ENCODE assay signal across 21 cellular contexts in genomic region chr2:98572211-98572610, GRCh38.
"Had no signal": no experiment of that assay in that cellular context is flagged by ENCODE, and none has a peak within 500 bp of the region (broad histone marks: within the 10 kb centered on the region; RNA-seq: fewer than 3 reads in every experiment).

No MANE protein-coding gene starts in this region.

- H3K4me3 Mint-ChIP-seq: activated CD4-positive, alpha-beta memory T cell treated with anti-CD3 and anti-CD28 coated beads for 36 hours; activated CD4-positive, alpha-beta T cell treated with anti-CD3 and anti-CD28 coated beads for 36 hours; activated CD4-positive, alpha-beta T cell treated with anti-CD3 and anti-CD28 coated beads, Interleukin-2, amount 10 ng/mL, durations not matched to agents 24 days and 14 days; activated CD8-positive, alpha-beta memory T cell treated with anti-CD3 and anti-CD28 coated beads, Interleukin-2, amount 10 ng/mL, durations not matched to agents 7 days and 5 days; activated CD8-positive, alpha-beta T cell treated with anti-CD3 and anti-CD28 coated beads, Interleukin-2, amount 10 ng/mL, durations not matched to agents 7 days and 5 days; activated naive CD4-positive, alpha-beta T cell treated with anti-CD3 and anti-CD28 coated beads, Interleukin-2, amount 50 U/mL, for 24 hours; activated naive CD8-positive, alpha-beta T cell treated with anti-CD3 and anti-CD28 coated beads, Interleukin-2, amount 10 ng/mL, durations not matched to agents 7 days and 5 days; activated T-helper 1 cell treated with anti-CD3 and anti-CD28 coated beads, Interleukin-12 subunit alpha, Interleukin-12 subunit beta, Interleukin-2, Interleukin-4 antibody, amounts not matched to agents 30 ng/mL and 10 ng/mL and 1 ng/mL, durations not matched to agents 14 hours and 24 hours and 36 hours; endodermal cell had no signal

- H3K4me1 Mint-ChIP-seq: activated CD4-positive, alpha-beta T cell treated with anti-CD3 and anti-CD28 coated beads for 36 hours; activated CD4-positive, alpha-beta T cell treated with anti-CD3 and anti-CD28 coated beads, Interleukin-2, amount 10 ng/mL, durations not matched to agents 24 days and 14 days; activated CD8-positive, alpha-beta memory T cell treated with anti-CD3 and anti-CD28 coated beads, Interleukin-2, amount 10 ng/mL, durations not matched to agents 7 days and 5 days; activated naive CD4-positive, alpha-beta T cell treated with anti-CD3 and anti-CD28 coated beads, Interleukin-2, amount 50 U/mL, for 24 hours; endodermal cell had no signal

- H3K9me3 Mint-ChIP-seq: activated CD4-positive, alpha-beta memory T cell treated with anti-CD3 and anti-CD28 coated beads for 36 hours; activated CD4-positive, alpha-beta T cell treated with anti-CD3 and anti-CD28 coated beads, Interleukin-2, amount 10 ng/mL, durations not matched to agents 24 days and 14 days; activated naive CD4-positive, alpha-beta T cell treated with anti-CD3 and anti-CD28 coated beads, Interleukin-2, amount 50 U/mL, for 24 hours; activated naive CD8-positive, alpha-beta T cell treated with anti-CD3 and anti-CD28 coated beads, Interleukin-2, amount 10 ng/mL, durations not matched to agents 7 days and 5 days; activated T-helper 1 cell treated with anti-CD3 and anti-CD28 coated beads, Interleukin-12 subunit alpha, Interleukin-12 subunit beta, Interleukin-2, Interleukin-4 antibody, amounts not matched to agents 30 ng/mL and 10 ng/mL and 1 ng/mL, durations not matched to agents 14 hours and 24 hours and 36 hours; endodermal cell had no signal

- H3K27ac Mint-ChIP-seq: activated CD4-positive, alpha-beta memory T cell treated with anti-CD3 and anti-CD28 coated beads for 36 hours; activated CD4-positive, alpha-beta T cell treated with anti-CD3 and anti-CD28 coated beads for 36 hours; activated CD4-positive, alpha-beta T cell treated with anti-CD3 and anti-CD28 coated beads, Interleukin-2, amount 10 ng/mL, durations not matched to agents 24 days and 14 days; activated CD8-positive, alpha-beta memory T cell treated with anti-CD3 and anti-CD28 coated beads, Interleukin-2, amount 10 ng/mL, durations not matched to agents 7 days and 5 days; activated CD8-positive, alpha-beta T cell treated with anti-CD3 and anti-CD28 coated beads, Interleukin-2, amount 10 ng/mL, durations not matched to agents 7 days and 5 days; activated naive CD4-positive, alpha-beta T cell treated with anti-CD3 and anti-CD28 coated beads, Interleukin-2, amount 50 U/mL, for 24 hours; activated naive CD8-positive, alpha-beta T cell treated with anti-CD3 and anti-CD28 coated beads, Interleukin-2, amount 10 ng/mL, durations not matched to agents 7 days and 5 days; activated T-helper 1 cell treated with anti-CD3 and anti-CD28 coated beads, Interleukin-12 subunit alpha, Interleukin-12 subunit beta, Interleukin-2, Interleukin-4 antibody, amounts not matched to agents 30 ng/mL and 10 ng/mL and 1 ng/mL, durations not matched to agents 14 hours and 24 hours and 36 hours; endodermal cell had no signal

- ATAC-seq: activated CD4-positive, alpha-beta T cell treated with anti-CD3 and anti-CD28 coated beads for 36 hours; activated CD8-positive, alpha-beta memory T cell treated with anti-CD3 and anti-CD28 coated beads, Interleukin-2, amount 10 ng/mL, durations not matched to agents 7 days and 5 days; activated CD8-positive, alpha-beta T cell treated with anti-CD3 and anti-CD28 coated beads, Interleukin-2, amount 10 ng/mL, durations not matched to agents 7 days and 5 days; esophagus mucosa had no signal

- DNase-seq: activated CD4-positive, alpha-beta memory T cell treated with anti-CD3 and anti-CD28 coated beads for 36 hours; activated CD4-positive, alpha-beta T cell treated with anti-CD3 and anti-CD28 coated beads for 36 hours; activated CD4-positive, alpha-beta T cell treated with anti-CD3 and anti-CD28 coated beads, Interleukin-2, amount 10 ng/mL, durations not matched to agents 24 days and 14 days; activated CD4-positive, CD25-positive, alpha-beta regulatory T cell; activated CD4-positive, CD25-positive, alpha-beta regulatory T cell treated with anti-CD3 and anti-CD28 coated beads, Interleukin-2, amount 50 U/mL, for 72 hours; activated CD8-positive, alpha-beta memory T cell treated with anti-CD3 and anti-CD28 coated beads, Interleukin-2, amount 10 ng/mL, durations not matched to agents 7 days and 5 days; activated CD8-positive, alpha-beta memory T cell treated with anti-CD3 and anti-CD28 coated beads, Interleukin-2, amount 50 U/mL, for 4 hours; activated CD8-positive, alpha-beta T cell treated with anti-CD3 and anti-CD28 coated beads, Interleukin-2, amount 10 ng/mL, durations not matched to agents 7 days and 5 days; activated naive CD8-positive, alpha-beta T cell treated with anti-CD3 and anti-CD28 coated beads, Interleukin-2, amount 10 ng/mL, durations not matched to agents 7 days and 5 days; activated T-cell treated with anti-CD3 and anti-CD28 coated beads, Interleukin-2, amount 50 U/mL, for 1 hour; activated T-cell treated with anti-CD3 and anti-CD28 coated beads, Interleukin-2, amount 50 U/mL, for 48 hours; brain microvascular endothelial cell; cerebellar nuclear complex; colonic mucosa; effector memory CD4-positive, alpha-beta T cell; endodermal cell; foreskin fibroblast; T-helper 2 cell had no signal

- H3K27me3 Mint-ChIP-seq: activated CD4-positive, alpha-beta memory T cell treated with anti-CD3 and anti-CD28 coated beads for 36 hours; activated CD4-positive, alpha-beta T cell treated with anti-CD3 and anti-CD28 coated beads for 36 hours; activated CD4-positive, alpha-beta T cell treated with anti-CD3 and anti-CD28 coated beads, Interleukin-2, amount 10 ng/mL, durations not matched to agents 24 days and 14 days; activated CD8-positive, alpha-beta memory T cell treated with anti-CD3 and anti-CD28 coated beads, Interleukin-2, amount 10 ng/mL, durations not matched to agents 7 days and 5 days; activated naive CD4-positive, alpha-beta T cell treated with anti-CD3 and anti-CD28 coated beads, Interleukin-2, amount 50 U/mL, for 24 hours; activated naive CD8-positive, alpha-beta T cell treated with anti-CD3 and anti-CD28 coated beads, Interleukin-2, amount 10 ng/mL, durations not matched to agents 7 days and 5 days had no signal
